Comparison of ENCODE assay signal across 9 cellular contexts in genomic region chr4:153223935-153224334, GRCh38. TPM values are rescaled to one million over a fixed set of nuclear protein-coding genes. Genes with fewer than 3 reads are reported as not detected.
DNase-seq lines count a peak whose midpoint lies in the region; ATAC-seq and TF ChIP-seq lines count a peak whose summit lies in the region.
"Had no signal": no experiment of that assay in that cellular context is flagged by ENCODE, and none has a peak within 500 bp of the region (broad histone marks: within the 10 kb centered on the region; RNA-seq: fewer than 3 reads in every experiment).

No MANE protein-coding gene starts in this region.

- H3F3A ChIP-seq in smooth muscle cell (ENCODE audit: low read depth): peaks cover 8% of the 10 kb centered on the region

- no peak overlapping the region for H2AFZ ChIP-seq in smooth muscle cell (ENCODE audit: low read depth)

- peak overlapping the region; percentile 71; the same call in 1 of the 2 replicates for H3K4me3 ChIP-seq in iPS-18c (ENCODE audit: insufficient read depth, low read depth, low read length)
- peak overlapping the region; percentile 71 for H3K4me3 ChIP-seq in smooth muscle cell

- H3K4me3 Mint-ChIP-seq in WTC11: peak overlapping the region; percentile 86

- peaks cover 22% of the 10 kb centered on the region for H3K27me3 Mint-ChIP-seq in WTC11 (ENCODE audit: low read depth)

- DNase-seq in DMS 273 (lab: John Stamatoyannopoulos, UW; ENCODE audit: unreplicated experiment) (peak; percentile 9), DMS 273 treated with DMSO at 0.1 percent for 48 hours (lab: John Stamatoyannopoulos, UW) (no peak), WTC11 (ENCODE audit: low spot score) (no peak), smooth muscle cell (lab: John Stamatoyannopoulos, UW; ENCODE audit: unreplicated experiment) (no peak), GM10266 (ENCODE audit: extremely low spot score) (no peak)

- TF ChIP-seq CTCF in WTC11 (IDR thresholded peaks at IDR 0.05) (no peak), smooth muscle cell (IDR thresholded peaks at IDR 0.05; ENCODE audit: borderline replicate concordance, insufficient read depth, poor library complexity, severe bottlenecking) (no peak), GM10266 (IDR thresholded peaks at IDR 0.05; ENCODE audit: control insufficient read depth, insufficient read depth, low read depth, missing control alignments) (no peak)

- peaks cover 11% of the 10 kb centered on the region for H3K36me3 Mint-ChIP-seq in WTC11

- peaks cover 30% of the 10 kb centered on the region for H3K4me1 ChIP-seq in smooth muscle cell (ENCODE audit: low read depth)

- peaks cover 44% of the 10 kb centered on the region for H3K4me1 Mint-ChIP-seq in WTC11

- peaks cover 9% of the 10 kb centered on the region for H3K9me3 Mint-ChIP-seq in WTC11

- H3K27ac Mint-ChIP-seq in WTC11: no peak overlapping the region

- H3K9ac ChIP-seq in smooth muscle cell (ENCODE audit: low read depth): peak overlapping the region; percentile 90

- H3K27ac ChIP-seq in smooth muscle cell (ENCODE audit: low read depth): peak overlapping the region; percentile 96
- H3K27ac ChIP-seq: 22Rv1 had no signal

- POLR2A ChIA-PET in WTC11 (lab: Charles Lee): interaction anchor here (1.2 to 1.5 kb wide), 2 partner anchors 19 to 25 kb away, joined by 6 to 7 read pairs; partner anchors contain the start of gene TRIM2

- no peak for ATAC-seq in WTC11
- ATAC-seq in HG03442 (IDR thresholded peaks at IDR 0.05; ENCODE audit: unreplicated experiment): no peak
- no peak for ATAC-seq in GM21515 (IDR thresholded peaks at IDR 0.05; ENCODE audit: unreplicated experiment)

- CTCF ChIA-PET in WTC11 (lab: Charles Lee): interaction anchor here (1.1 to 2.8 kb wide), 4 partner anchors 9 to 81 kb away, joined by 3 to 16 read pairs (median 8); no protein-coding TSS in a partner anchor

- 32% methylated on average over 1 of the region's 1 CpG for WGBS in smooth muscle cell (ENCODE audit: low lambda C conversion rate)

- H3K79me2 ChIP-seq in smooth muscle cell (ENCODE audit: low read depth): peaks cover 43% of the 10 kb centered on the region

- H3K9me3 ChIP-seq in iPS-18c (ENCODE audit: control insufficient read depth, insufficient read depth, low read length) (no peaks in the 10 kb centered on the region), smooth muscle cell (replicated peaks; ENCODE audit: low read depth) (no peaks in the 10 kb centered on the region)

- H3K36me3 ChIP-seq in smooth muscle cell (ENCODE audit: low read depth): no peaks in the 10 kb centered on the region

- peaks cover 28% of the 10 kb centered on the region for H4K20me1 ChIP-seq in smooth muscle cell (ENCODE audit: low read depth)

- no peaks in the 10 kb centered on the region for H3K27me3 ChIP-seq in smooth muscle cell (ENCODE audit: low read depth)

- peak overlapping the region; percentile 96 for H3K4me2 ChIP-seq in smooth muscle cell

TF ChIP-seq in WTC11, 78 proteins besides CTCF, POLR2A, EP300 and RAD21:
- TF ChIP-seq USF2 (CRISPR knock-in tag; IDR thresholded peaks at IDR 0.05) (peak; percentile 51; the same call in 1 of the 2 replicates), ZNF671 (CRISPR knock-in tag; IDR thresholded peaks at IDR 0.05) (no peak)

RNA-seq across cellular contexts. Expression of gene TRIM2, which starts 19.7 kb away (rescaled TPM):
- total RNA-seq in WTC11 (2021) (42.0 to 54.5 TPM (median 43.9 TPM) in 3 replicates), smooth muscle cell (29.4 and 33.4 TPM in 2 replicates)
- 8.0 and 9.1 TPM in 2 replicates for polyA plus RNA-seq in smooth muscle cell
